19 cellular contexts compared by ENCODE assay signal in genomic region chr1:30537279-30537678, GRCh38.
DNase-seq lines count a peak whose midpoint lies in the region; ATAC-seq and TF ChIP-seq lines count a peak whose summit lies in the region.
"Had no signal": no experiment of that assay in that cellular context is flagged by ENCODE, and none has a peak within 500 bp of the region (broad histone marks: within the 10 kb centered on the region; RNA-seq: fewer than 3 reads in every experiment).

No MANE protein-coding gene starts in this region.

- H3K4me3 Mint-ChIP-seq in natural killer cell treated with Interleukin-12 subunit alpha and Interleukin-12 subunit beta and Interleukin-15 and Interleukin-18, amount 100 ng/mL, for 72 hours, result no peak overlapping the region
- no peak overlapping the region for H3K4me3 Mint-ChIP-seq in natural killer cell
- H3K4me3 Mint-ChIP-seq: B cell; CD8-positive, alpha-beta T cell; H9 had no signal

- no peak overlapping the region for H3K4me3 ChIP-seq in upper lobe of right lung
- no peak overlapping the region for H3K4me3 ChIP-seq in smooth muscle cell
- H3K4me3 ChIP-seq: BLaER1 treated with 17β-estradiol and CSF1 and Interleukin-3, amounts not matched to agents 10 nM and 100 nM; GM12878 had no signal

- no peaks in the 10 kb centered on the region for H3F3A ChIP-seq in smooth muscle cell (ENCODE audit: low read depth)

- H3K27me3 ChIP-seq in upper lobe of right lung, result no peaks in the 10 kb centered on the region
- H3K27me3 ChIP-seq in smooth muscle cell (ENCODE audit: low read depth), result no peaks in the 10 kb centered on the region
- H3K27me3 ChIP-seq: BLaER1 treated with 17β-estradiol and CSF1 and Interleukin-3, amounts not matched to agents 10 nM and 100 nM had no signal

- H2AFZ ChIP-seq in smooth muscle cell (ENCODE audit: low read depth), result no peak overlapping the region

- H3K4me1 Mint-ChIP-seq in natural killer cell treated with Interleukin-12 subunit alpha and Interleukin-12 subunit beta and Interleukin-15 and Interleukin-18, amount 100 ng/mL, for 72 hours (ENCODE audit: low read depth in 2 of 2), result no peaks in the 10 kb centered on the region
- H3K4me1 Mint-ChIP-seq in natural killer cell, result no peaks in the 10 kb centered on the region
- H3K4me1 Mint-ChIP-seq: B cell had no signal

- no peak overlapping the region for H3K27ac ChIP-seq in upper lobe of right lung
- H3K27ac ChIP-seq in smooth muscle cell (ENCODE audit: low read depth), result no peak overlapping the region
- H3K27ac ChIP-seq: BLaER1 treated with 17β-estradiol and CSF1 and Interleukin-3, amounts not matched to agents 10 nM and 100 nM had no signal

- H3K36me3 ChIP-seq in upper lobe of right lung (no peaks in the 10 kb centered on the region), smooth muscle cell (ENCODE audit: low read depth) (no peaks in the 10 kb centered on the region)
- H3K36me3 ChIP-seq: BLaER1 treated with 17β-estradiol and CSF1 and Interleukin-3, amounts not matched to agents 10 nM and 100 nM had no signal

- H4K20me1 ChIP-seq in smooth muscle cell (ENCODE audit: low read depth), result no peaks in the 10 kb centered on the region
- H4K20me1 ChIP-seq: BLaER1 treated with 17β-estradiol and CSF1 and Interleukin-3, amounts not matched to agents 10 nM and 100 nM had no signal

- H3K27ac Mint-ChIP-seq in natural killer cell treated with Interleukin-12 subunit alpha and Interleukin-12 subunit beta and Interleukin-15 and Interleukin-18, amount 100 ng/mL, for 72 hours, result no peak overlapping the region
- no peak overlapping the region for H3K27ac Mint-ChIP-seq in natural killer cell
- H3K27ac Mint-ChIP-seq: B cell; CD8-positive, alpha-beta T cell had no signal

- H3K9me3 Mint-ChIP-seq in natural killer cell treated with Interleukin-12 subunit alpha and Interleukin-12 subunit beta and Interleukin-15 and Interleukin-18, amount 100 ng/mL, for 72 hours, result no peaks in the 10 kb centered on the region
- no peaks in the 10 kb centered on the region for H3K9me3 Mint-ChIP-seq in natural killer cell
- H3K9me3 Mint-ChIP-seq: CD8-positive, alpha-beta T cell had no signal

- H3K9ac ChIP-seq in smooth muscle cell (ENCODE audit: low read depth), result no peak overlapping the region
- H3K9ac ChIP-seq: BLaER1 treated with 17β-estradiol and CSF1 and Interleukin-3, amounts not matched to agents 10 nM and 100 nM had no signal

- ATAC-seq in natural killer cell treated with Interleukin-12 subunit alpha and Interleukin-12 subunit beta and Interleukin-15 and Interleukin-18, amount 100 ng/mL, for 72 hours, result no peak
- ATAC-seq in natural killer cell (no peak), upper lobe of right lung (no peak)
- ATAC-seq: CD8-positive, alpha-beta T cell; GM12878; HepG2 had no signal

- peak; percentile 40 for DNase-seq in activated CD8-positive, alpha-beta memory T cell treated with anti-CD3 and anti-CD28 coated beads for 24 hours
- DNase-seq in activated CD8-positive, alpha-beta memory T cell treated with anti-CD3 and anti-CD28 coated beads, Interleukin-2, amount 50 U/mL, for 48 hours, result no peak
- DNase-seq in natural killer cell treated with Interleukin-12 subunit alpha and Interleukin-12 subunit beta and Interleukin-15 and Interleukin-18, amount 100 ng/mL, for 72 hours (ENCODE audit: low spot score), result peak; percentile 54
- DNase-seq in natural killer cell, result no peak
- DNase-seq in mesenteric fat pad (ENCODE audit: low spot score), result peak; percentile 60
- peak; percentile 19 for DNase-seq in upper lobe of right lung
- no peak for DNase-seq in smooth muscle cell (lab: John Stamatoyannopoulos, UW; ENCODE audit: unreplicated experiment)
- no peak for DNase-seq in germinal center (ENCODE audit: low spot score)
- DNase-seq: 8988T; CD8-positive, alpha-beta T cell; DMS 273 treated with DMSO at 0.1 percent for 48 hours; DMS53; DND-41; EL; H9 had no signal

- H3K4me1 ChIP-seq in upper lobe of right lung (no peaks in the 10 kb centered on the region), smooth muscle cell (ENCODE audit: low read depth) (no peaks in the 10 kb centered on the region)

- H3K9me3 ChIP-seq in upper lobe of right lung, result no peaks in the 10 kb centered on the region
- H3K9me3 ChIP-seq in smooth muscle cell (replicated peaks; ENCODE audit: low read depth), result no peaks in the 10 kb centered on the region

- no peak overlapping the region for H3K4me2 ChIP-seq in smooth muscle cell
- H3K4me2 ChIP-seq: BLaER1 treated with 17β-estradiol and CSF1 and Interleukin-3, amounts not matched to agents 10 nM and 100 nM had no signal

- WGBS in smooth muscle cell (ENCODE audit: low lambda C conversion rate), result 91% methylated on average over 3 of the region's 3 CpGs

- no peak for TF ChIP-seq CTCF in natural killer cell (IDR thresholded peaks at IDR 0.05)
- no peak for TF ChIP-seq CTCF in upper lobe of right lung (IDR thresholded peaks at IDR 0.05)
- no peak for TF ChIP-seq CTCF in smooth muscle cell (IDR thresholded peaks at IDR 0.05; ENCODE audit: borderline replicate concordance, insufficient read depth, poor library complexity, severe bottlenecking)

- intact Hi-C loops in natural killer cell (cut with micrococcal nuclease), result no loop called here
- intact Hi-C loops in upper lobe of right lung (cut with DNase I), result no loop called here

- H3K36me3 Mint-ChIP-seq in natural killer cell treated with Interleukin-12 subunit alpha and Interleukin-12 subunit beta and Interleukin-15 and Interleukin-18, amount 100 ng/mL, for 72 hours, result no peaks in the 10 kb centered on the region
- no peaks in the 10 kb centered on the region for H3K36me3 Mint-ChIP-seq in natural killer cell
- H3K36me3 Mint-ChIP-seq: CD8-positive, alpha-beta T cell had no signal

- peaks cover 6 to 17% of the 10 kb centered on the region in 2 donors for H3K27me3 Mint-ChIP-seq in natural killer cell treated with Interleukin-12 subunit alpha and Interleukin-12 subunit beta and Interleukin-15 and Interleukin-18, amount 100 ng/mL, for 72 hours
- H3K27me3 Mint-ChIP-seq in natural killer cell (ENCODE audit: low read depth in 2 of 2), result peaks cover 3 to 8% of the 10 kb centered on the region in 2 donors

- no peaks in the 10 kb centered on the region for H3K79me2 ChIP-seq in smooth muscle cell (ENCODE audit: low read depth)

Comparison
In these comparisons a context has a peak if more than half of its experiments do, and no peak if none do; other contexts are left out.
1. DNase-seq: peak in activated CD8-positive, alpha-beta memory T cell treated with anti-CD3 and anti-CD28 coated beads for 24 hours (single experiment), natural killer cell treated with Interleukin-12 subunit alpha and Interleukin-12 subunit beta and Interleukin-15 and Interleukin-18, amount 100 ng/mL, for 72 hours (single experiment), mesenteric fat pad (single experiment) and upper lobe of right lung (single experiment); none in activated CD8-positive, alpha-beta memory T cell treated with anti-CD3 and anti-CD28 coated beads, Interleukin-2, amount 50 U/mL, for 48 hours (single experiment), natural killer cell (single experiment), smooth muscle cell (single experiment) and germinal center (single experiment).